9 cellular contexts compared by ENCODE assay signal in the genomic region with DNA sequence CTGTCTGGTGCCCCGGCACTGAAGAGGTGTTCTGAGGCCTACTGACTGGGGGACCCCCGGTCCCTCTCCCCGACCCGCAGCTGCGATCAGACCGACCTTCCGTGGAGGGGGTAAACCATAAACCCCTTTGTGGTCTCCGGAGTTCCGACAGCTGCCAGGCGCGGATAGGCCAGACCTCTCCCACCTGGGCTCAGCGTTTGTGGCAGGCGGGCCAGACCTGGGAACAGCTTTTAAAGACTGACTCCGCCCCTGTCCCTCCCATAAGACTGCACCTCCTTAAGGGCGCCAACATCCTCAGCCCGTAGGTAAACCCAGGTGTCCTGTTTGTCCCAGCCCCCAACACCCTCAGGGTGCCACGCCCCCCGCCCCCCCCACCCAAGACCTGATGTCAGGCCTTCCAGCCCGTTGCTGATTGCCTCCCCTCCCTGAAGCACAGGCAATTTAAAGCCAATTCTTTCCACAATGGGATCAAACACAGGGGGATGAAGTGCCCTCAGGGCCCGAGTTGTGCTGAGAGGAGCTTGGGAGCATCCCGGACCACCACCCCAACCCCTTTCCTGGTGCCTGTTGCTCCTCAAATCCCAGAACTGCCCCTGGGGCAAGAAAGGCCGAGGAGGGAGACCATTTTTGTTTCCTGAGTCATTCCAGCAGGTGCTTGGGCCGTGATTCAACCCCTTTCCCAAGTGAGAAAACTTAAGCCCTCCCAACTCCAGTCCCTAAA. TPM values are rescaled to one million over a fixed set of nuclear protein-coding genes. Genes with fewer than 3 reads are reported as not detected.
DNase-seq lines count a peak whose midpoint lies in the region; ATAC-seq and TF ChIP-seq lines count a peak whose summit lies in the region.
"Had no signal": no experiment of that assay in that cellular context is flagged by ENCODE, and none has a peak within 500 bp of the region (broad histone marks: within the 10 kb centered on the region; RNA-seq: fewer than 3 reads in every experiment).

Gene SOX15 (minus strand): TSS at position 204 of the 721 bp plus-strand sequence. CDS start 418 bp downstream, outside the sequence.

- H3K9ac ChIP-seq in mesenchymal stem cell (ENCODE audit: low read length), result peak within 1 kb of the TSS; percentile 79

- H3K14ac ChIP-seq in mesenchymal stem cell (ENCODE audit: low read length in 2 of 2), result peak within 1 kb of the TSS in 1 of 2 experiments; percentile 26

- TF ChIP-seq CTCF in natural killer cell (IDR thresholded peaks at IDR 0.05), result no peak

- H3K36me3 ChIP-seq in mesenchymal stem cell (ENCODE audit: control insufficient read depth in 1 of 2, insufficient read depth in 2 of 2, low read depth in 1 of 2, low read length in 2 of 2), result peaks cover 63 to 85% of the 10 kb centered on the region in 2 experiments

- H3K27ac Mint-ChIP-seq in natural killer cell, result peak within 1 kb of the TSS; percentile 4 to 46
- no peak within 1 kb of the TSS for H3K27ac Mint-ChIP-seq in natural killer cell treated with Interleukin-12 subunit alpha and Interleukin-12 subunit beta and Interleukin-15 and Interleukin-18, amount 100 ng/mL, for 72 hours

- no peak within 1 kb of the TSS for H3K4me3 Mint-ChIP-seq in natural killer cell
- no peak within 1 kb of the TSS for H3K4me3 Mint-ChIP-seq in natural killer cell treated with Interleukin-12 subunit alpha and Interleukin-12 subunit beta and Interleukin-15 and Interleukin-18, amount 100 ng/mL, for 72 hours

- 47% methylated on average over 23 of the region's 23 CpGs for WGBS in mesenchymal stem cell

- H3K27me3 Mint-ChIP-seq in natural killer cell (ENCODE audit: low read depth in 2 of 2), result no peaks in the 10 kb centered on the region
- no peaks in the 10 kb centered on the region for H3K27me3 Mint-ChIP-seq in natural killer cell treated with Interleukin-12 subunit alpha and Interleukin-12 subunit beta and Interleukin-15 and Interleukin-18, amount 100 ng/mL, for 72 hours

- peak within 1 kb of the TSS in 1 of 2 experiments; percentile 70 for H2BK12ac ChIP-seq in mesenchymal stem cell (ENCODE audit: low read length in 2 of 2)

- H3K18ac ChIP-seq in mesenchymal stem cell (ENCODE audit: low read depth in 1 of 2, low read length in 2 of 2), result peak within 1 kb of the TSS; percentile 68 to 73

- ATAC-seq in natural killer cell (peak in 1 of 3 donors; percentile 3), GM21717 (IDR thresholded peaks at IDR 0.05; ENCODE audit: unreplicated experiment) (no peak)
- ATAC-seq in natural killer cell treated with Interleukin-12 subunit alpha and Interleukin-12 subunit beta and Interleukin-15 and Interleukin-18, amount 100 ng/mL, for 72 hours, result no peak

- intact Hi-C loops in natural killer cell (cut with micrococcal nuclease), result loop anchor here (1.0 to 2.0 kb wide), 2 partner anchors 75 to 310 kb away; no protein-coding TSS in a partner anchor

- H2BK5ac ChIP-seq in mesenchymal stem cell (ENCODE audit: low read depth, low read length, poor library complexity, severe bottlenecking), result no peak within 1 kb of the TSS

- H3K9me3 ChIP-seq in mesenchymal stem cell (ENCODE audit: control insufficient read depth, low read length), result no peaks in the 10 kb centered on the region
- H3K9me3 ChIP-seq: pancreas had no signal

- peak within 1 kb of the TSS; percentile 35 for H4K91ac ChIP-seq in mesenchymal stem cell (ENCODE audit: low read length)

- no peaks in the 10 kb centered on the region for H3K27me3 ChIP-seq in mesenchymal stem cell (ENCODE audit: control insufficient read depth in 1 of 2, insufficient read depth in 1 of 2, low read length in 2 of 2)
- H3K27me3 ChIP-seq: pancreas had no signal

- no peaks in the 10 kb centered on the region for H3K9me3 Mint-ChIP-seq in natural killer cell
- H3K9me3 Mint-ChIP-seq in natural killer cell treated with Interleukin-12 subunit alpha and Interleukin-12 subunit beta and Interleukin-15 and Interleukin-18, amount 100 ng/mL, for 72 hours, result no peaks in the 10 kb centered on the region

- H3K27ac ChIP-seq in cingulate gyrus (ENCODE audit: low read depth, low read length) (peak within 1 kb of the TSS; percentile 79), mesenchymal stem cell (ENCODE audit: low read length, poor library complexity, severe bottlenecking) (peak within 1 kb of the TSS; percentile 82)
- H3K27ac ChIP-seq: pancreas had no signal

- peaks cover 0 to 1% of the 10 kb centered on the region in 2 donors for H3K4me1 Mint-ChIP-seq in natural killer cell
- peaks cover 6 to 7% of the 10 kb centered on the region in 2 donors for H3K4me1 Mint-ChIP-seq in natural killer cell treated with Interleukin-12 subunit alpha and Interleukin-12 subunit beta and Interleukin-15 and Interleukin-18, amount 100 ng/mL, for 72 hours (ENCODE audit: low read depth in 2 of 2)

- peak within 1 kb of the TSS in 1 of 2 experiments; percentile 72 for H3K4ac ChIP-seq in mesenchymal stem cell (ENCODE audit: low read depth in 1 of 2, low read length in 2 of 2)

- peak within 1 kb of the TSS in 1 of 2 experiments; percentile 68 for H3K4me3 ChIP-seq in mesenchymal stem cell (ENCODE audit: insufficient read depth in 1 of 2, low read depth in 1 of 2, low read length in 2 of 2)

- H3K4me2 ChIP-seq in mesenchymal stem cell (ENCODE audit: low read length, poor library complexity, severe bottlenecking), result peak within 1 kb of the TSS; percentile 33

- DNase-seq in natural killer cell, result no peak
- DNase-seq in natural killer cell treated with Interleukin-12 subunit alpha and Interleukin-12 subunit beta and Interleukin-15 and Interleukin-18, amount 100 ng/mL, for 72 hours (ENCODE audit: low spot score), result no peak
- no peak for DNase-seq in mesenchymal stem cell
- DNase-seq in D341Med (ENCODE audit: low spot score), result no peak
- DNase-seq in amygdala (lab: John Stamatoyannopoulos, UW), result no peak
- no peak for DNase-seq in activated CD4-positive, alpha-beta T cell treated with anti-CD3 and anti-CD28 coated beads for 48 hours

- no peak within 1 kb of the TSS for H2AFZ ChIP-seq in mesenchymal stem cell (ENCODE audit: low read depth, low read length)

- H2AK5ac ChIP-seq in mesenchymal stem cell (ENCODE audit: low read length, severe bottlenecking), result peak within 1 kb of the TSS; percentile 91

- peaks cover 35% of the 10 kb centered on the region for H3K79me1 ChIP-seq in mesenchymal stem cell (replicated peaks; ENCODE audit: low read length, poor library complexity, severe bottlenecking)

- H3K36me3 Mint-ChIP-seq in natural killer cell, result peaks cover 7% of the 10 kb centered on the region
- peaks cover 7% of the 10 kb centered on the region for H3K36me3 Mint-ChIP-seq in natural killer cell treated with Interleukin-12 subunit alpha and Interleukin-12 subunit beta and Interleukin-15 and Interleukin-18, amount 100 ng/mL, for 72 hours

- H3K23ac ChIP-seq in mesenchymal stem cell (ENCODE audit: low read length in 2 of 2), result peak within 1 kb of the TSS in 1 of 2 experiments; percentile 60

- H2BK15ac ChIP-seq in mesenchymal stem cell (ENCODE audit: low read depth, poor library complexity, severe bottlenecking), result peak within 1 kb of the TSS; percentile 13

- peak within 1 kb of the TSS; percentile 87 for H4K8ac ChIP-seq in mesenchymal stem cell (ENCODE audit: low read length)

- H2BK120ac ChIP-seq in mesenchymal stem cell (ENCODE audit: low read depth, low read length), result peak within 1 kb of the TSS; percentile 24

- H3K4me1 ChIP-seq in mesenchymal stem cell (ENCODE audit: control insufficient read depth, insufficient read depth, low read depth, low read length), result peaks cover 50% of the 10 kb centered on the region

RNA-seq across cellular contexts. Expression of gene SOX15, which starts in this region (rescaled TPM):
- under 1 TPM in 1 of 3 donors, not detected in 2; 0.27 TPM for total RNA-seq in natural killer cell
- total RNA-seq in natural killer cell treated with Interleukin-12 subunit alpha and Interleukin-12 subunit beta and Interleukin-15 and Interleukin-18, amount 100 ng/mL, for 72 hours, result under 1 TPM in 1 of 2 donors, not detected in 1; 0.26 TPM
- polyA plus RNA-seq in mesenchymal stem cell (2013, experiment 1 of 2), result 0.98 TPM
- 1.0 TPM for polyA plus RNA-seq in mesenchymal stem cell (2013, experiment 2 of 2)

Comparison
In these comparisons a context has a peak if more than half of its experiments do, and no peak if none do; other contexts are left out.
1. H3K27ac Mint-ChIP-seq: peak in natural killer cell (2 of 2); none in natural killer cell treated with Interleukin-12 subunit alpha and Interleukin-12 subunit beta and Interleukin-15 and Interleukin-18, amount 100 ng/mL, for 72 hours (0 of 2).